22 cellular contexts compared by ENCODE assay signal in genomic region chr1:245389878-245390277, GRCh38.
"Had no signal": no experiment of that assay in that cellular context is flagged by ENCODE, and none has a peak within 500 bp of the region (broad histone marks: within the 10 kb centered on the region; RNA-seq: fewer than 3 reads in every experiment).

No MANE protein-coding gene starts in this region.

- H3K9me3 ChIP-seq: MG63, SJSA1 had no signal

- DNase-seq: Karpas-422, KG1, MG63, NCI-H1092, NCI-H1105 treated with DMSO at 0.1 percent for 48 hours, NCI-H1417 treated with DMSO at 0.1 percent for 48 hours, NCI-H146, NCI-H1694 treated with DMSO at 0.1 percent for 48 hours, NCI-H1930, NCI-H2081, NCI-H2107, NCI-H226, NCI-H446, NCI-H510A, NCI-H524 treated with DMSO at 0.1 percent for 48 hours, NCI-H69, NCI-H774, Right ventricle myocardium superior, RPMI8226, SIG-M5 had no signal

- H3K4me3 ChIP-seq: MG63, SJSA1, SK-N-MC had no signal

- H3K27me3 ChIP-seq: MG63, SJSA1 had no signal

- H3K27ac ChIP-seq: SJSA1, SK-N-MC had no signal

- H3K4me1 ChIP-seq: SJSA1 had no signal

- H3K36me3 ChIP-seq: MG63, SJSA1 had no signal
